Comparison of ENCODE assay signal across 11 cellular contexts in the genomic region with DNA sequence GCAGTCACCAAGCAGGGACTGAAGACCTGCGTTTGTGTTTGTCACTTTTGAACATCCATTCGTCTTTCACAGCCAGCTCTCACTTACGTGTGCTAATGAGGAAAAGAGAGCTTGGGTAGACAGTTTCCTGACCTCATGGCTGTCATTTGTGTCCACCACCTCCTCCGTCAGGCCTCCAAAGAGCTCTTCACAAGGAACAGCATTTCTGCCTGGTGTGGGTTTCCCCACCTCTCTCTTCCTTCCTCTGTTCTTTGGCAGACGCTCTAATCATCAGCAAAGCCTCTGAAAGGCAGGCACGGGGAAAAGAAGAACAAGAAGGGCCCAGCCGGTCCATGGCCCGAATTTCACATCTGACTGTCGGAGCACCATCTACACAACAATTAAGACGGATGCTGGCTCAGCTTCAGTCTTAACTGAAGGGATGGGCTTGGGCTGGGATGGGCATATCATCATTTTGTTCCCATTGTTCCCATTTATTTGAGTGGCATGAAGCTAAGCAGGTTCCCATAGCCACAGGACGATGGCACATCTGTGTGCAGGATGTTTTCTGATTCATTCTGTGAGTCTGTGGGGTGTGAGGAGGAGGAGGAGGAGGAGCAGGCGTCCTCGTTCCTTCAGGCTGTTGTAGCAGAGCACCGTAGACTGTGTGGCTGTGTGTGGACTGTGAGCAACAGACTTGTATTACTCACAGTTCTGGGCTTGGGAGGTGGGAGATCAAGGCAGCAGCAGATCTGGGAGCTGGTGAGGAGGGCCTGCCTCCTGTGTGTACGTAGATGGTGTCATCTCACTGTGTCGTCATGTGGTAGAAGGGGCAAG.
DNase-seq lines count a peak whose midpoint lies in the region; ATAC-seq and TF ChIP-seq lines count a peak whose summit lies in the region.
"Had no signal": no experiment of that assay in that cellular context is flagged by ENCODE, and none has a peak within 500 bp of the region (broad histone marks: within the 10 kb centered on the region; RNA-seq: fewer than 3 reads in every experiment).

No MANE protein-coding gene starts in this region.

- BruUV-seq in PC-9 (replicated peaks; lab: Mats Ljungman, UMichigan), result no TSS peak

- no peaks in the 10 kb centered on the region for H4K20me1 ChIP-seq in PC-9 (ENCODE audit: insufficient read depth)

- H3K9me2 ChIP-seq in PC-9 (ENCODE audit: insufficient read depth), result no peaks in the 10 kb centered on the region

- H3K27me3 ChIP-seq in lung (ENCODE audit: control insufficient read depth, insufficient read depth) (no peaks in the 10 kb centered on the region), left ventricle myocardium inferior (ENCODE audit: low read depth) (no peaks in the 10 kb centered on the region), PC-9 (ENCODE audit: insufficient read depth, low read depth) (no peaks in the 10 kb centered on the region)
- H3K27me3 ChIP-seq: dorsolateral prefrontal cortex, upper lobe of left lung had no signal

- TF ChIP-seq CTCF in lung (IDR thresholded peaks at IDR 0.05; ENCODE audit: control extremely low read depth, extremely low read depth), result no peak
- no peak for TF ChIP-seq CTCF in left ventricle myocardium inferior (IDR thresholded peaks at IDR 0.05; ENCODE audit: borderline replicate concordance)
- no peak for TF ChIP-seq CTCF in PC-9 (conservative IDR thresholded peaks at IDR 0.05)

- peak overlapping the region; percentile 72 for H3K27ac Mint-ChIP-seq in activated T-helper 17 cell treated with anti-CD3 and anti-CD28 coated beads, Interleukin-2, amount 50 U/mL, for 72 hours

- no peaks in the 10 kb centered on the region for H3K27me3 Mint-ChIP-seq in activated T-helper 17 cell treated with anti-CD3 and anti-CD28 coated beads, Interleukin-2, amount 50 U/mL, for 72 hours

- peak; percentile 84 for ATAC-seq in activated T-helper 17 cell treated with anti-CD3 and anti-CD28 coated beads, Interleukin-2, amount 50 U/mL, for 72 hours (replicated peaks)
- no peak for ATAC-seq in lung (ENCODE audit: insufficient read depth, low FRiP score)
- ATAC-seq in GM21737 (IDR thresholded peaks at IDR 0.05; ENCODE audit: unreplicated experiment), result no peak
- ATAC-seq in HG03354 (IDR thresholded peaks at IDR 0.05; ENCODE audit: poor library complexity, severe bottlenecking, unreplicated experiment), result no peak

- H3K36me3 ChIP-seq in lung (ENCODE audit: control insufficient read depth in 2 of 2, insufficient read depth in 2 of 2, low read length in 2 of 2) (no peaks in the 10 kb centered on the region), left ventricle myocardium inferior (no peaks in the 10 kb centered on the region), PC-9 (ENCODE audit: low read depth) (no peaks in the 10 kb centered on the region)
- H3K36me3 ChIP-seq: upper lobe of left lung had no signal

- H3K4me2 ChIP-seq in PC-9, result no peak overlapping the region

- H2AFZ ChIP-seq in PC-9, result no peak overlapping the region

- H3K27ac ChIP-seq in lung (ENCODE audit: low read depth in 1 of 2, low read length in 1 of 2) (no peak overlapping the region), left ventricle myocardium inferior (replicated peaks) (no peak overlapping the region), PC-9 (no peak overlapping the region)
- H3K27ac ChIP-seq: upper lobe of left lung had no signal

- DNase-seq in AG20443 (ENCODE audit: low spot score) (peak; percentile 71), EL (peak; percentile 87), lung (ENCODE audit: low spot score) (peak; percentile 16), left ventricle myocardium inferior (no peak), PC-9 (no peak)
- DNase-seq: NCI-H1436, upper lobe of left lung had no signal

- H3K9me3 ChIP-seq in lung (ENCODE audit: control insufficient read depth in 2 of 2, insufficient read depth in 1 of 2, low read length in 1 of 2) (no peaks in the 10 kb centered on the region), left ventricle myocardium inferior (replicated peaks) (no peaks in the 10 kb centered on the region), PC-9 (ENCODE audit: insufficient read depth, low read depth) (no peaks in the 10 kb centered on the region)
- H3K9me3 ChIP-seq: upper lobe of left lung had no signal

- intact Hi-C loops in left ventricle myocardium inferior (cut with micrococcal nuclease), result no loop called here
- intact Hi-C loops in PC-9 (cut with micrococcal nuclease; ENCODE audit: unreplicated experiment), result no loop called here

- no peaks in the 10 kb centered on the region for H3K79me2 ChIP-seq in PC-9 (ENCODE audit: low read depth)

- H3K9me3 Mint-ChIP-seq in activated T-helper 17 cell treated with anti-CD3 and anti-CD28 coated beads, Interleukin-2, amount 50 U/mL, for 72 hours, result no peaks in the 10 kb centered on the region

- POLR2A ChIA-PET in PC-9 (lab: Charles Lee; ENCODE audit: unreplicated experiment), result no interaction called here

- H3K4me1 Mint-ChIP-seq in activated T-helper 17 cell treated with anti-CD3 and anti-CD28 coated beads, Interleukin-2, amount 50 U/mL, for 72 hours, result peaks cover 20% of the 10 kb centered on the region

- no peaks in the 10 kb centered on the region for H3F3A ChIP-seq in PC-9 (ENCODE audit: insufficient read depth, low read depth)

- no peaks in the 10 kb centered on the region for H3K36me3 Mint-ChIP-seq in activated T-helper 17 cell treated with anti-CD3 and anti-CD28 coated beads, Interleukin-2, amount 50 U/mL, for 72 hours (ENCODE audit: low read depth)

- 57 to 67% methylated on average over 16 of the region's 16 CpGs for WGBS in lung, 2 donors

- H3K4me3 Mint-ChIP-seq in activated T-helper 17 cell treated with anti-CD3 and anti-CD28 coated beads, Interleukin-2, amount 50 U/mL, for 72 hours, result peak overlapping the region; percentile 45

- H3K4me1 ChIP-seq in lung (ENCODE audit: control insufficient read depth in 2 of 2, insufficient read depth in 2 of 2, low read length in 2 of 2) (peaks cover 7 to 18% of the 10 kb centered on the region in 2 donors), left ventricle myocardium inferior (peaks cover 48% of the 10 kb centered on the region), PC-9 (replicated peaks; ENCODE audit: insufficient read depth) (no peaks in the 10 kb centered on the region)

- no peak overlapping the region for H3K4me3 ChIP-seq in lung
- no peak overlapping the region for H3K4me3 ChIP-seq in left ventricle myocardium inferior
- no peak overlapping the region for H3K4me3 ChIP-seq in PC-9
- H3K4me3 ChIP-seq: dorsolateral prefrontal cortex, upper lobe of left lung had no signal

- CTCF ChIA-PET in PC-9 (lab: Charles Lee), result no interaction called here

Comparison
In these comparisons a context has a peak if more than half of its experiments do, and no peak if none do; other contexts are left out.
1. DNase-seq: peak in AG20443 (single experiment), EL (single experiment) and lung (single experiment); none in left ventricle myocardium inferior (single experiment) and PC-9 (0 of 2).